In genomic region chr12:91677556-91677955, GRCh38 we compare ENCODE assay signal across 21 cellular contexts.
"Had no signal": no experiment of that assay in that cellular context is flagged by ENCODE, and none has a peak within 500 bp of the region (broad histone marks: within the 10 kb centered on the region; RNA-seq: fewer than 3 reads in every experiment).

No MANE protein-coding gene starts in this region.

- DNase-seq: islet precursor cell; left ventricle myocardium inferior; mesendoderm; naive B cell; natural killer cell; nucleus accumbens; pancreas; posterior cingulate gyrus; retina; right cardiac atrium; stimulated activated CD4-positive, alpha-beta T cell treated with anti-CD3 and anti-CD28 coated beads, Interleukin-12 subunit alpha, Interleukin-12 subunit beta, amount 100 ng/mL, for 4 hours; stimulated activated CD4-positive, alpha-beta T cell treated with anti-CD3 and anti-CD28 coated beads, Interleukin-15, amount 100 ng/mL, for 24 hours; stimulated activated CD4-positive, alpha-beta T cell treated with anti-CD3 and anti-CD28 coated beads, Interleukin-2, amount 100 ng/mL, for 24 hours; stimulated activated CD4-positive, alpha-beta T cell treated with anti-CD3 and anti-CD28 coated beads, Interleukin-4, amount 100 ng/mL, for 1 hour; stimulated activated naive B cell treated with anti-CD40 and anti-IgM and Interleukin-4, amounts not matched to agents 10 μg/mL and 1 μg/mL and 100 μg/mL, for 72 hours; stimulated activated naive CD8-positive, alpha-beta T cell treated with anti-CD3 and anti-CD28 coated beads, Interleukin-15, Interleukin-2, amounts not matched to agents 100 U/mL and 50 U/mL, for 24 hours; stomach; testis; thyroid gland; transverse colon; upper lobe of left lung had no signal
